1 cellular context compared by ENCODE assay signal in the genomic region with DNA sequence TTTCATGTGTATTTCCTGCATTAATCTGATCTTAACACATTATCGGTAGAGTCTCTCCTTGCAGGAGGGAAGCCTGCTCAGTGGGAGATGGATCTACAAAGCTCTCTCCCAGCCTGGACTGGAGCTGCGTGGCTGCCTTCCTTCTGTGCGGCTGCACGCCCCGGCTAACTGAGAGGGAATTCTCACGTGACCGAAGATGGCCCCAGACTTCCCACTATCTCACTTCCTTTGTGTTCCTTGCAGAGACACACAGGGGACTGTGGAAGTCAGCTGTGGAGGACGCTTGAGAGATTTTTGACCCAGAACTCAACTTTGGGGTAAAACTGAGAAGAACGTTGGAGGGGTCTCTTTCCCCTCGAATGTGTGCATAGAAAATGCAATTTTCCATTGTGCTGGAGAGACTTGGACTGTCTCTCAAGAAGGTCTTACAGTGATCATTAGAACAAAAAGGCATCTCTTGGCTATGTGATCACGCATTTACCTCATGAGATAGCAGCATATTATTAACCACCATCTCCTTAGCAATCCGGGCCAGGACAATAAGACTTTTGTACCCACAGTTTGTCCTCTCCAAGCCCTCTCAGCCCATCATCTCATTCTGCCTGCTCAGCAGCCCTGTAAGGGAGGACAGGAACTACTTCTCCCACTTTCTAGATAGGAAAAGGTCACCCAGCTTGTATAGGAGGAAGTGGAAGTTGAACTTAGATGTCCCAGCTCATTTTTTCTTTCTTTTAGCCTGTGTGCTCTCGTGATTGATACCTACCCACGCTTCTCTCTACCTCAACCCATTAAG.
TF ChIP-seq lines count a peak whose summit lies in the region.

No MANE protein-coding gene starts in this region.

TF ChIP-seq in K562, 482 proteins besides CTCF, POLR2A, EP300 and RAD21 (continued from another document and continues in another):
- TF ChIP-seq, protein P1, sequence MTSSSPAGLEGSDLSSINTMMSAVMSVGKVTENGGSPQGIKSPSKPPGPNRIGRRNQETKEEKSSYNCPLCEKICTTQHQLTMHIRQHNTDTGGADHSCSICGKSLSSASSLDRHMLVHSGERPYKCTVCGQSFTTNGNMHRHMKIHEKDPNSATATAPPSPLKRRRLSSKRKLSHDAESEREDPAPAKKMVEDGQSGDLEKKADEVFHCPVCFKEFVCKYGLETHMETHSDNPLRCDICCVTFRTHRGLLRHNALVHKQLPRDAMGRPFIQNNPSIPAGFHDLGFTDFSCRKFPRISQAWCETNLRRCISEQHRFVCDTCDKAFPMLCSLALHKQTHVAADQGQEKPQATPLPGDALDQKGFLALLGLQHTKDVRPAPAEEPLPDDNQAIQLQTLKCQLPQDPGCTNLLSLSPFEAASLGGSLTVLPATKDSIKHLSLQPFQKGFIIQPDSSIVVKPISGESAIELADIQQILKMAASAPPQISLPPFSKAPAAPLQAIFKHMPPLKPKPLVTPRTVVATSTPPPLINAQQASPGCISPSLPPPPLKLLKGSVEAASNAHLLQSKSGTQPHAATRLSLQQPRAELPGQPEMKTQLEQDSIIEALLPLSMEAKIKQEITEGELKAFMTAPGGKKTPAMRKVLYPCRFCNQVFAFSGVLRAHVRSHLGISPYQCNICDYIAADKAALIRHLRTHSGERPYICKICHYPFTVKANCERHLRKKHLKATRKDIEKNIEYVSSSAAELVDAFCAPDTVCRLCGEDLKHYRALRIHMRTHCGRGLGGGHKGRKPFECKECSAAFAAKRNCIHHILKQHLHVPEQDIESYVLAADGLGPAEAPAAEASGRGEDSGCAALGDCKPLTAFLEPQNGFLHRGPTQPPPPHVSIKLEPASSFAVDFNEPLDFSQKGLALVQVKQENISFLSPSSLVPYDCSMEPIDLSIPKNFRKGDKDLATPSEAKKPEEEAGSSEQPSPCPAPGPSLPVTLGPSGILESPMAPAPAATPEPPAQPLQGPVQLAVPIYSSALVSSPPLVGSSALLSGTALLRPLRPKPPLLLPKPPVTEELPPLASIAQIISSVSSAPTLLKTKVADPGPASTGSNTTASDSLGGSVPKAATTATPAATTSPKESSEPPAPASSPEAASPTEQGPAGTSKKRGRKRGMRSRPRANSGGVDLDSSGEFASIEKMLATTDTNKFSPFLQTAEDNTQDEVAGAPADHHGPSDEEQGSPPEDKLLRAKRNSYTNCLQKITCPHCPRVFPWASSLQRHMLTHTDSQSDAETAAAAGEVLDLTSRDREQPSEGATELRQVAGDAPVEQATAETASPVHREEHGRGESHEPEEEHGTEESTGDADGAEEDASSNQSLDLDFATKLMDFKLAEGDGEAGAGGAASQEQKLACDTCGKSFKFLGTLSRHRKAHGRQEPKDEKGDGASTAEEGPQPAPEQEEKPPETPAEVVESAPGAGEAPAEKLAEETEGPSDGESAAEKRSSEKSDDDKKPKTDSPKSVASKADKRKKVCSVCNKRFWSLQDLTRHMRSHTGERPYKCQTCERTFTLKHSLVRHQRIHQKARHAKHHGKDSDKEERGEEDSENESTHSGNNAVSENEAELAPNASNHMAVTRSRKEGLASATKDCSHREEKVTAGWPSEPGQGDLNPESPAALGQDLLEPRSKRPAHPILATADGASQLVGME (CRISPR knock-in tag; IDR thresholded peaks at IDR 0.05): peak; percentile 41
- TF ChIP-seq ZNF699 (CRISPR knock-in tag; IDR thresholded peaks at IDR 0.05; ENCODE audit: insufficient replicate concordance) (no peak), HMGN3 (IDR thresholded peaks at IDR 0.05; ENCODE audit: borderline replicate concordance, extremely low read depth, insufficient read length, low read depth, low read length) (no peak), SMAD1 (IDR thresholded peaks at IDR 0.05; ENCODE audit: low read depth, low read length, partially characterized antibody) (no peak), NR4A1 (CRISPR knock-in tag; IDR thresholded peaks at IDR 0.05) (peak; percentile 26; the same call in 1 of the 2 replicates), NR4A1 (tag; IDR thresholded peaks at IDR 0.05) (peak; percentile 76; the same call in 1 of the 2 replicates), NR3C1 (CRISPR knock-in tag; IDR thresholded peaks at IDR 0.05) (no peak), FOXM1 (IDR thresholded peaks at IDR 0.05; ENCODE audit: low read depth) (no peak), FOXM1 (CRISPR knock-in tag; IDR thresholded peaks at IDR 0.05; ENCODE audit: low read depth) (no peak), RFX1 (IDR thresholded peaks at IDR 0.05) (no peak), BMI1 (IDR thresholded peaks at IDR 0.05; ENCODE audit: low read length) (no peak), SMARCA5 (IDR thresholded peaks at IDR 0.05) (no peak), ZNF41 (CRISPR knock-in tag; conservative IDR thresholded peaks at IDR 0.05) (no peak), HDAC6 (IDR thresholded peaks at IDR 0.05; ENCODE audit: low read depth, low read length) (no peak), DIDO1 (tag; IDR thresholded peaks at IDR 0.05; ENCODE audit: low read depth) (peak; percentile 54; the same call in 1 of the 2 replicates), ZNF212 (CRISPR knock-in tag; IDR thresholded peaks at IDR 0.05) (no peak), ZNF197 (CRISPR knock-in tag; IDR thresholded peaks at IDR 0.05; ENCODE audit: low read depth) (no peak), SIN3A (IDR thresholded peaks at IDR 0.05; ENCODE audit: borderline replicate concordance in 2 of 2, control insufficient read depth in 1 of 2, low read depth in 2 of 2, low read length in 2 of 2) (no peak), KDM4B (IDR thresholded peaks at IDR 0.05; ENCODE audit: borderline replicate concordance in 2 of 2, low read depth in 1 of 2) (no peak), BACH1 (tag; IDR thresholded peaks at IDR 0.05) (no peak), SRSF9 (IDR thresholded peaks at IDR 0.05; ENCODE audit: borderline replicate concordance, low read depth, low read length) (no peak), PHF21A (IDR thresholded peaks at IDR 0.05; ENCODE audit: borderline replicate concordance, low read depth) (no peak), HDAC2 (IDR thresholded peaks at IDR 0.05) (peak; percentile 18; the same call in 1 of the 2 replicates), MIER1 (IDR thresholded peaks at IDR 0.05; ENCODE audit: low read depth) (no peak), KLF6 (CRISPR knock-in tag; IDR thresholded peaks at IDR 0.05; ENCODE audit: borderline replicate concordance) (peak; percentile 68; the same call in 1 of the 2 replicates), ZNF263 (CRISPR knock-in tag; IDR thresholded peaks at IDR 0.05; ENCODE audit: borderline replicate concordance) (no peak), ZNF174 (CRISPR knock-in tag; IDR thresholded peaks at IDR 0.05) (no peak), ZNF785 (CRISPR knock-in tag; IDR thresholded peaks at IDR 0.05) (no peak), ESRRB (CRISPR knock-in tag; IDR thresholded peaks at IDR 0.05; ENCODE audit: borderline replicate concordance) (no peak), PHF20 (IDR thresholded peaks at IDR 0.05; ENCODE audit: partially characterized antibody) (no peak), PHTF2 (CRISPR knock-in tag; IDR thresholded peaks at IDR 0.05) (peak; percentile 15; the same call in 1 of the 2 replicates), PML (IDR thresholded peaks at IDR 0.05; ENCODE audit: low read length) (no peak), HEY1 (CRISPR knock-in tag; IDR thresholded peaks at IDR 0.05; ENCODE audit: borderline replicate concordance) (no peak), KDM2B (CRISPR knock-in tag; IDR thresholded peaks at IDR 0.05) (no peak), ZNF57 (CRISPR knock-in tag; IDR thresholded peaks at IDR 0.05) (no peak), L3MBTL2 (IDR thresholded peaks at IDR 0.05) (peak; percentile 91), ZNF695 (CRISPR knock-in tag; IDR thresholded peaks at IDR 0.05) (no peak), ZNF551 (CRISPR knock-in tag; IDR thresholded peaks at IDR 0.05) (no peak), ATF1 (CRISPR knock-in tag; IDR thresholded peaks at IDR 0.05) (no peak), ATF1 (tag; IDR thresholded peaks at IDR 0.05) (peak; percentile 42; the same call in 1 of the 2 replicates), SETDB1 (IDR thresholded peaks at IDR 0.05; ENCODE audit: low read length) (no peak), NONO (IDR thresholded peaks at IDR 0.05; ENCODE audit: low read depth in 2 of 2, low read length in 1 of 2) (no peak), MBD2 (IDR thresholded peaks at IDR 0.05; ENCODE audit: borderline replicate concordance, low read depth) (no peak)
- TF ChIP-seq, protein P2, sequence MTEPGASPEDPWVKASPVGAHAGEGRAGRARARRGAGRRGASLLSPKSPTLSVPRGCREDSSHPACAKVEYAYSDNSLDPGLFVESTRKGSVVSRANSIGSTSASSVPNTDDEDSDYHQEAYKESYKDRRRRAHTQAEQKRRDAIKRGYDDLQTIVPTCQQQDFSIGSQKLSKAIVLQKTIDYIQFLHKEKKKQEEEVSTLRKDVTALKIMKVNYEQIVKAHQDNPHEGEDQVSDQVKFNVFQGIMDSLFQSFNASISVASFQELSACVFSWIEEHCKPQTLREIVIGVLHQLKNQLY (CRISPR knock-in tag; conservative IDR thresholded peaks at IDR 0.05): no peak
- TF ChIP-seq, protein P3, sequence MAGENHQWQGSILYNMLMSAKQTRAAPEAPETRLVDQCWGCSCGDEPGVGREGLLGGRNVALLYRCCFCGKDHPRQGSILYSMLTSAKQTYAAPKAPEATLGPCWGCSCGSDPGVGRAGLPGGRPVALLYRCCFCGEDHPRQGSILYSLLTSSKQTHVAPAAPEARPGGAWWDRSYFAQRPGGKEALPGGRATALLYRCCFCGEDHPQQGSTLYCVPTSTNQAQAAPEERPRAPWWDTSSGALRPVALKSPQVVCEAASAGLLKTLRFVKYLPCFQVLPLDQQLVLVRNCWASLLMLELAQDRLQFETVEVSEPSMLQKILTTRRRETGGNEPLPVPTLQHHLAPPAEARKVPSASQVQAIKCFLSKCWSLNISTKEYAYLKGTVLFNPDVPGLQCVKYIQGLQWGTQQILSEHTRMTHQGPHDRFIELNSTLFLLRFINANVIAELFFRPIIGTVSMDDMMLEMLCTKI (IDR thresholded peaks at IDR 0.05; ENCODE audit: partially characterized antibody): no peak
- TF ChIP-seq, protein P4, sequence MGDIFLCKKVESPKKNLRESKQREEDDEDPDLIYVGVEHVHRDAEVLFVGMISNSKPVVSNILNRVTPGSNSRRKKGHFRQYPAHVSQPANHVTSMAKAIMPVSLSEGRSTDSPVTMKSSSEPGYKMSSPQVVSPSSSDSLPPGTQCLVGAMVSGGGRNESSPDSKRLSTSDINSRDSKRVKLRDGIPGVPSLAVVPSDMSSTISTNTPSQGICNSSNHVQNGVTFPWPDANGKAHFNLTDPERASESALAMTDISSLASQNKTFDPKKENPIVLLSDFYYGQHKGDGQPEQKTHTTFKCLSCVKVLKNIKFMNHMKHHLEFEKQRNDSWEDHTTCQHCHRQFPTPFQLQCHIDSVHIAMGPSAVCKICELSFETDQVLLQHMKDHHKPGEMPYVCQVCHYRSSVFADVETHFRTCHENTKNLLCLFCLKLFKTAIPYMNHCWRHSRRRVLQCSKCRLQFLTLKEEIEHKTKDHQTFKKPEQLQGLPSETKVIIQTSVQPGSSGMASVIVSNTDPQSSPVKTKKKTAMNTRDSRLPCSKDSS (IDR thresholded peaks at IDR 0.05; ENCODE audit: low read depth, partially characterized antibody): no peak
- TF ChIP-seq, protein P5, sequence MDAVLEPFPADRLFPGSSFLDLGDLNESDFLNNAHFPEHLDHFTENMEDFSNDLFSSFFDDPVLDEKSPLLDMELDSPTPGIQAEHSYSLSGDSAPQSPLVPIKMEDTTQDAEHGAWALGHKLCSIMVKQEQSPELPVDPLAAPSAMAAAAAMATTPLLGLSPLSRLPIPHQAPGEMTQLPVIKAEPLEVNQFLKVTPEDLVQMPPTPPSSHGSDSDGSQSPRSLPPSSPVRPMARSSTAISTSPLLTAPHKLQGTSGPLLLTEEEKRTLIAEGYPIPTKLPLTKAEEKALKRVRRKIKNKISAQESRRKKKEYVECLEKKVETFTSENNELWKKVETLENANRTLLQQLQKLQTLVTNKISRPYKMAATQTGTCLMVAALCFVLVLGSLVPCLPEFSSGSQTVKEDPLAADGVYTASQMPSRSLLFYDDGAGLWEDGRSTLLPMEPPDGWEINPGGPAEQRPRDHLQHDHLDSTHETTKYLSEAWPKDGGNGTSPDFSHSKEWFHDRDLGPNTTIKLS (IDR thresholded peaks at IDR 0.05; ENCODE audit: borderline replicate concordance, low read depth): peak; percentile 55; the same call in 1 of the 2 replicates
- TF ChIP-seq, protein P6, sequence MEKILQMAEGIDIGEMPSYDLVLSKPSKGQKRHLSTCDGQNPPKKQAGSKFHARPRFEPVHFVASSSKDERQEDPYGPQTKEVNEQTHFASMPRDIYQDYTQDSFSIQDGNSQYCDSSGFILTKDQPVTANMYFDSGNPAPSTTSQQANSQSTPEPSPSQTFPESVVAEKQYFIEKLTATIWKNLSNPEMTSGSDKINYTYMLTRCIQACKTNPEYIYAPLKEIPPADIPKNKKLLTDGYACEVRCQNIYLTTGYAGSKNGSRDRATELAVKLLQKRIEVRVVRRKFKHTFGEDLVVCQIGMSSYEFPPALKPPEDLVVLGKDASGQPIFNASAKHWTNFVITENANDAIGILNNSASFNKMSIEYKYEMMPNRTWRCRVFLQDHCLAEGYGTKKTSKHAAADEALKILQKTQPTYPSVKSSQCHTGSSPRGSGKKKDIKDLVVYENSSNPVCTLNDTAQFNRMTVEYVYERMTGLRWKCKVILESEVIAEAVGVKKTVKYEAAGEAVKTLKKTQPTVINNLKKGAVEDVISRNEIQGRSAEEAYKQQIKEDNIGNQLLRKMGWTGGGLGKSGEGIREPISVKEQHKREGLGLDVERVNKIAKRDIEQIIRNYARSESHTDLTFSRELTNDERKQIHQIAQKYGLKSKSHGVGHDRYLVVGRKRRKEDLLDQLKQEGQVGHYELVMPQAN (IDR thresholded peaks at IDR 0.05; ENCODE audit: borderline replicate concordance): no peak
- TF ChIP-seq, protein P7, sequence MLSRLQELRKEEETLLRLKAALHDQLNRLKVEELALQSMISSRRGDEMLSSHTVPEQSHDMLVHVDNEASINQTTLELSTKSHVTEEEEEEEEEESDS (CRISPR knock-in tag; IDR thresholded peaks at IDR 0.05): no peak
- TF ChIP-seq, protein P8, sequence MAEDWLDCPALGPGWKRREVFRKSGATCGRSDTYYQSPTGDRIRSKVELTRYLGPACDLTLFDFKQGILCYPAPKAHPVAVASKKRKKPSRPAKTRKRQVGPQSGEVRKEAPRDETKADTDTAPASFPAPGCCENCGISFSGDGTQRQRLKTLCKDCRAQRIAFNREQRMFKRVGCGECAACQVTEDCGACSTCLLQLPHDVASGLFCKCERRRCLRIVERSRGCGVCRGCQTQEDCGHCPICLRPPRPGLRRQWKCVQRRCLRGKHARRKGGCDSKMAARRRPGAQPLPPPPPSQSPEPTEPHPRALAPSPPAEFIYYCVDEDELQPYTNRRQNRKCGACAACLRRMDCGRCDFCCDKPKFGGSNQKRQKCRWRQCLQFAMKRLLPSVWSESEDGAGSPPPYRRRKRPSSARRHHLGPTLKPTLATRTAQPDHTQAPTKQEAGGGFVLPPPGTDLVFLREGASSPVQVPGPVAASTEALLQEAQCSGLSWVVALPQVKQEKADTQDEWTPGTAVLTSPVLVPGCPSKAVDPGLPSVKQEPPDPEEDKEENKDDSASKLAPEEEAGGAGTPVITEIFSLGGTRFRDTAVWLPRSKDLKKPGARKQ (CRISPR knock-in tag; IDR thresholded peaks at IDR 0.05): no peak
- TF ChIP-seq, protein P9, sequence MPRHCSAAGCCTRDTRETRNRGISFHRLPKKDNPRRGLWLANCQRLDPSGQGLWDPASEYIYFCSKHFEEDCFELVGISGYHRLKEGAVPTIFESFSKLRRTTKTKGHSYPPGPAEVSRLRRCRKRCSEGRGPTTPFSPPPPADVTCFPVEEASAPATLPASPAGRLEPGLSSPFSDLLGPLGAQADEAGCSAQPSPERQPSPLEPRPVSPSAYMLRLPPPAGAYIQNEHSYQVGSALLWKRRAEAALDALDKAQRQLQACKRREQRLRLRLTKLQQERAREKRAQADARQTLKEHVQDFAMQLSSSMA (CRISPR knock-in tag; IDR thresholded peaks at IDR 0.05): no peak
